ENCODE assay signal across 8 cellular contexts in genomic region chr9:111630182-111631070, GRCh38. TPM values are rescaled to one million over a fixed set of nuclear protein-coding genes. Genes with fewer than 3 reads are reported as not detected.
DNase-seq lines count a peak whose midpoint lies in the region; ATAC-seq and TF ChIP-seq lines count a peak whose summit lies in the region.

No MANE protein-coding gene starts in this region.

- peaks cover 0 to 35% (median 25%) of the 10 kb centered on the region in 4 donors for H3K4me1 ChIP-seq in sigmoid colon

- no peak for TF ChIP-seq EP300 in sigmoid colon (IDR thresholded peaks at IDR 0.05)

- peaks cover 39% of the 10 kb centered on the region for H3K4me1 Mint-ChIP-seq in activated CD4-positive, alpha-beta T cell treated with anti-CD3 and anti-CD28 coated beads for 36 hours
- peaks cover 14% of the 10 kb centered on the region for H3K4me1 Mint-ChIP-seq in glutamatergic neuron (ENCODE audit: low read depth, unreplicated experiment)

- peak overlapping the region; percentile 82 to 97 (median 88) for H3K4me3 ChIP-seq in sigmoid colon

- H3K27me3 Mint-ChIP-seq in activated CD4-positive, alpha-beta T cell treated with anti-CD3 and anti-CD28 coated beads for 36 hours = no peaks in the 10 kb centered on the region
- H3K27me3 Mint-ChIP-seq in glutamatergic neuron (ENCODE audit: unreplicated experiment) = peaks cover 10% of the 10 kb centered on the region

- H3K9me3 ChIP-seq in sigmoid colon = no peaks in the 10 kb centered on the region

- no peaks in the 10 kb centered on the region for H3K36me3 ChIP-seq in sigmoid colon

- H3K27me3 ChIP-seq in sigmoid colon = no peaks in the 10 kb centered on the region

- H3K9me3 Mint-ChIP-seq in activated CD4-positive, alpha-beta T cell treated with anti-CD3 and anti-CD28 coated beads for 36 hours (ENCODE audit: low read depth) = no peaks in the 10 kb centered on the region
- H3K9me3 Mint-ChIP-seq in glutamatergic neuron (ENCODE audit: unreplicated experiment) = peaks cover 16% of the 10 kb centered on the region

- peak overlapping the region; percentile 91 for H3K27ac Mint-ChIP-seq in activated CD4-positive, alpha-beta T cell treated with anti-CD3 and anti-CD28 coated beads for 36 hours
- H3K27ac Mint-ChIP-seq in glutamatergic neuron (ENCODE audit: unreplicated experiment) = peak overlapping the region; percentile 93

- POLR2A ChIA-PET in activated CD4-positive, alpha-beta T cell treated with anti-CD3 and anti-CD28 coated beads for 36 hours (lab: Charles Lee) = interaction anchor here (0.6 to 1.3 kb wide), 4 partner anchors 31 to 105 kb away, joined by 3 to 4 read pairs (median 3); partner anchors contain the start of genes GNG10 and ZNF483

- intact Hi-C loops in activated CD4-positive, alpha-beta T cell treated with anti-CD3 and anti-CD28 coated beads for 36 hours (cut with DNase I, micrococcal nuclease) = loop anchor here (1.0 to 10.0 kb wide), 13 partner anchors 31 to 1644 kb away; partner anchors contain the start of genes ECPAS (in 2 of the 2), GNG10 (in 2 of the 2), PTGR1 (in 2 of the 2) and UGCG (in 2 of the 2)
- intact Hi-C loops in sigmoid colon (cut with DNase I) = loop anchor here (10.0 kb wide), 1 partner anchor 444 kb away; no protein-coding TSS in a partner anchor

- WGBS in sigmoid colon, 2 donors = 3 to 8% methylated on average over 22 of the region's 22 CpGs

- TF ChIP-seq POLR2A in sigmoid colon (IDR thresholded peaks at IDR 0.05) = no peak

- H3K27ac ChIP-seq in sigmoid colon = peak overlapping the region; percentile 91 to 94 (median 92)

- DNase-seq in activated CD4-positive, alpha-beta T cell treated with anti-CD3 and anti-CD28 coated beads for 36 hours = no peak
- DNase-seq in activated CD4-positive, alpha-beta T cell treated with anti-CD3 and anti-CD28 coated beads for 4 hours = no peak
- DNase-seq in glutamatergic neuron (no peak), sigmoid colon (no peak), NCI-H82 (lab: John Stamatoyannopoulos, UW) (no peak), hippocampal formation (lab: John Stamatoyannopoulos, UW) (no peak)

- CTCF ChIA-PET in activated CD4-positive, alpha-beta T cell treated with anti-CD3 and anti-CD28 coated beads for 36 hours (lab: Charles Lee) = interaction anchor here (0.7 to 0.9 kb wide), 3 partner anchors 8 to 363 kb away, joined by 3 to 8 read pairs (median 4); no protein-coding TSS in a partner anchor

- H3K36me3 Mint-ChIP-seq in activated CD4-positive, alpha-beta T cell treated with anti-CD3 and anti-CD28 coated beads for 36 hours (ENCODE audit: low read depth) = peaks cover 21% of the 10 kb centered on the region
- no peaks in the 10 kb centered on the region for H3K36me3 Mint-ChIP-seq in glutamatergic neuron (ENCODE audit: unreplicated experiment)

- peak; percentile 49 for ATAC-seq in activated CD4-positive, alpha-beta T cell treated with anti-CD3 and anti-CD28 coated beads for 36 hours
- ATAC-seq in HG02885 (IDR thresholded peaks at IDR 0.05; ENCODE audit: poor library complexity, unreplicated experiment) = peak; percentile 25
- peak; percentile 74 for ATAC-seq in SK-N-SH treated with all-trans-retinoic acid at 6 μM for 48 hours

- peak overlapping the region; percentile 94 for H3K4me3 Mint-ChIP-seq in activated CD4-positive, alpha-beta T cell treated with anti-CD3 and anti-CD28 coated beads for 36 hours
- H3K4me3 Mint-ChIP-seq in glutamatergic neuron (ENCODE audit: unreplicated experiment) = peak overlapping the region; percentile 98

- no peak for TF ChIP-seq CTCF in glutamatergic neuron (IDR thresholded peaks at IDR 0.05; ENCODE audit: partially characterized antibody, unreplicated experiment)
- no peak for TF ChIP-seq CTCF in sigmoid colon (IDR thresholded peaks at IDR 0.05)

TF ChIP-seq in SK-N-SH treated with all-trans-retinoic acid at 6 μM for 48 hours, 23 proteins besides CTCF, POLR2A, EP300 and RAD21:
- TF ChIP-seq POU6F1 (CRISPR knock-in tag; IDR thresholded peaks at IDR 0.05; ENCODE audit: borderline replicate concordance, low read depth) = no peak
- TF ChIP-seq ZNF70 (CRISPR knock-in tag; IDR thresholded peaks at IDR 0.05) = no peak
- TF ChIP-seq ZNF8 (CRISPR knock-in tag; IDR thresholded peaks at IDR 0.05) = no peak
- no peak for TF ChIP-seq CREB5 (CRISPR knock-in tag; IDR thresholded peaks at IDR 0.05; ENCODE audit: low read depth)
- no peak for TF ChIP-seq ISL1 (CRISPR knock-in tag; IDR thresholded peaks at IDR 0.05)
- no peak for TF ChIP-seq OSR1 (CRISPR knock-in tag; IDR thresholded peaks at IDR 0.05)
- TF ChIP-seq PATZ1 (CRISPR knock-in tag; IDR thresholded peaks at IDR 0.05; ENCODE audit: borderline replicate concordance) = no peak
- no peak for TF ChIP-seq RARB (CRISPR knock-in tag; IDR thresholded peaks at IDR 0.05)
- TF ChIP-seq BACH2 (CRISPR knock-in tag; IDR thresholded peaks at IDR 0.05; ENCODE audit: borderline replicate concordance) = no peak

RNA-seq across cellular contexts. Expression of gene DNAJC25, which starts 0.7 kb away (rescaled TPM):
- total RNA-seq in activated CD4-positive, alpha-beta T cell treated with anti-CD3 and anti-CD28 coated beads for 36 hours = 1 to 10 TPM; 6.3 to 7.5 TPM
- 7.4 TPM for total RNA-seq in glutamatergic neuron (ENCODE audit: unreplicated experiment)
- total RNA-seq in sigmoid colon = 10 to 100 TPM in 1 of 4 donors, 1 to 10 TPM in 3; 7.4 to 11.5 (median 9.1) TPM
- polyA plus RNA-seq in sigmoid colon = 1 to 10 TPM; 1.8 to 5.7 (median 3.5) TPM

RNA-seq across cellular contexts. Expression of gene GNG10, which starts 31.0 kb away (rescaled TPM):
- total RNA-seq in activated CD4-positive, alpha-beta T cell treated with anti-CD3 and anti-CD28 coated beads for 36 hours = 10 to 100 TPM; 14.5 to 15.4 TPM
- 17.1 TPM for total RNA-seq in glutamatergic neuron (ENCODE audit: unreplicated experiment)
- 100 to 1,000 TPM in 1 of 4 donors, 10 to 100 TPM in 3; 61.0 to 104 (median 79.9) TPM for total RNA-seq in sigmoid colon
- polyA plus RNA-seq in sigmoid colon = 10 to 100 TPM; 32.3 to 76.3 (median 55.9) TPM

RNA-seq across cellular contexts. Expression of gene PTGR1, which starts 31.0 kb away (rescaled TPM):
- 1 to 10 TPM; 3.9 to 4.7 TPM for total RNA-seq in activated CD4-positive, alpha-beta T cell treated with anti-CD3 and anti-CD28 coated beads for 36 hours
- total RNA-seq in glutamatergic neuron (ENCODE audit: unreplicated experiment) = 23.4 TPM
- 10 to 100 TPM; 19.7 to 61.1 (median 41.9) TPM for total RNA-seq in sigmoid colon
- 10 to 100 TPM; 26.9 to 59.6 (median 46.2) TPM for polyA plus RNA-seq in sigmoid colon
